ENCODE assay signal across 1 cellular context in the genomic region with DNA sequence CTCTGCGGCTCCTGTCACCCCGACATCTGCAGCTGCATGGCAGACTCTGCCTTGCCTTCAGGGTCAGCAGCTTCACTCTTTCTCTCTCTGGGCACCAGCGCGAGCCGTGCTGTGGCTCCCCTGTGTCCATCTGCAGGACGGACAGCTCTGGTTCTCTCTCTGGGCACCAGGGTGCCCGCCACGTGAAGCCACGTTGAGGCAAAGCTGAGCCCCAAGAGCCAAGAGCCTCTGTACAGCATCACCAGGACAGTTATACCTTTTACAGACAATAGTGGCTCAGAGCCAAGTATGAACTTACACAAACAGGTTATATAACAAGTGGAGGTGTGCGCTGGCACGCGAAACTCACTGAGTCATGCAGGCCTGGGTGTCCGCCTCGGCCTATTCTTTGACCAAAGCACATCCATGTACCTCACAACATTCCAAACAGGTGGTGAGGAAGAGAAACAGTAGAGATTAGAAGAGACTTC.
A peak's percentile ranks its signal among the peaks of the same experiment; 100 is the strongest.
TF ChIP-seq lines count a peak whose summit lies in the region.

No MANE protein-coding gene starts in this region.

TF ChIP-seq in HepG2, 621 proteins besides CTCF, POLR2A, EP300 and RAD21 (continued from another document):
- TF ChIP-seq SMARCC2 (IDR thresholded peaks at IDR 0.05) (no peak), PHF21A (CRISPR knock-in tag; IDR thresholded peaks at IDR 0.05) (no peak), SATB2 (CRISPR knock-in tag; IDR thresholded peaks at IDR 0.05) (no peak), ZNF468 (CRISPR knock-in tag; IDR thresholded peaks at IDR 0.05) (no peak), SOX5 (CRISPR knock-in tag; IDR thresholded peaks at IDR 0.05; ENCODE audit: borderline replicate concordance) (peak; percentile 96; the same call in 1 of the 2 replicates), ZNF83 (CRISPR knock-in tag; IDR thresholded peaks at IDR 0.05; ENCODE audit: borderline replicate concordance) (no peak), SOX13 (IDR thresholded peaks at IDR 0.05) (peak; percentile 79), SOX13 (CRISPR knock-in tag; conservative IDR thresholded peaks at IDR 0.05 in 1 of 2, IDR thresholded peaks at IDR 0.05 in 1 of 2) (peak in 1 of 2 experiments; percentile 96; a peak in 2 of 4 replicates), KDM3A (CRISPR knock-in tag; IDR thresholded peaks at IDR 0.05; ENCODE audit: low read depth) (0 out of 2 replicates have a peak, but pooled peaks have one; percentile 28), ZNF230 (CRISPR knock-in tag; IDR thresholded peaks at IDR 0.05) (no peak), ATM (IDR thresholded peaks at IDR 0.05; ENCODE audit: borderline replicate concordance) (peak; percentile 71; the same call in 1 of the 2 replicates), KDM4B (CRISPR knock-in tag; IDR thresholded peaks at IDR 0.05) (no peak), ZNF354B (CRISPR knock-in tag; IDR thresholded peaks at IDR 0.05) (no peak), ZNF234 (CRISPR knock-in tag; conservative IDR thresholded peaks at IDR 0.05) (no peak), IRF2 (CRISPR knock-in tag; IDR thresholded peaks at IDR 0.05) (no peak)
- TF ChIP-seq, protein P1, sequence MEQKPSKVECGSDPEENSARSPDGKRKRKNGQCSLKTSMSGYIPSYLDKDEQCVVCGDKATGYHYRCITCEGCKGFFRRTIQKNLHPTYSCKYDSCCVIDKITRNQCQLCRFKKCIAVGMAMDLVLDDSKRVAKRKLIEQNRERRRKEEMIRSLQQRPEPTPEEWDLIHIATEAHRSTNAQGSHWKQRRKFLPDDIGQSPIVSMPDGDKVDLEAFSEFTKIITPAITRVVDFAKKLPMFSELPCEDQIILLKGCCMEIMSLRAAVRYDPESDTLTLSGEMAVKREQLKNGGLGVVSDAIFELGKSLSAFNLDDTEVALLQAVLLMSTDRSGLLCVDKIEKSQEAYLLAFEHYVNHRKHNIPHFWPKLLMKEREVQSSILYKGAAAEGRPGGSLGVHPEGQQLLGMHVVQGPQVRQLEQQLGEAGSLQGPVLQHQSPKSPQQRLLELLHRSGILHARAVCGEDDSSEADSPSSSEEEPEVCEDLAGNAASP (CRISPR knock-in tag; IDR thresholded peaks at IDR 0.05; ENCODE audit: borderline replicate concordance) = no peak
- TF ChIP-seq, protein P2, sequence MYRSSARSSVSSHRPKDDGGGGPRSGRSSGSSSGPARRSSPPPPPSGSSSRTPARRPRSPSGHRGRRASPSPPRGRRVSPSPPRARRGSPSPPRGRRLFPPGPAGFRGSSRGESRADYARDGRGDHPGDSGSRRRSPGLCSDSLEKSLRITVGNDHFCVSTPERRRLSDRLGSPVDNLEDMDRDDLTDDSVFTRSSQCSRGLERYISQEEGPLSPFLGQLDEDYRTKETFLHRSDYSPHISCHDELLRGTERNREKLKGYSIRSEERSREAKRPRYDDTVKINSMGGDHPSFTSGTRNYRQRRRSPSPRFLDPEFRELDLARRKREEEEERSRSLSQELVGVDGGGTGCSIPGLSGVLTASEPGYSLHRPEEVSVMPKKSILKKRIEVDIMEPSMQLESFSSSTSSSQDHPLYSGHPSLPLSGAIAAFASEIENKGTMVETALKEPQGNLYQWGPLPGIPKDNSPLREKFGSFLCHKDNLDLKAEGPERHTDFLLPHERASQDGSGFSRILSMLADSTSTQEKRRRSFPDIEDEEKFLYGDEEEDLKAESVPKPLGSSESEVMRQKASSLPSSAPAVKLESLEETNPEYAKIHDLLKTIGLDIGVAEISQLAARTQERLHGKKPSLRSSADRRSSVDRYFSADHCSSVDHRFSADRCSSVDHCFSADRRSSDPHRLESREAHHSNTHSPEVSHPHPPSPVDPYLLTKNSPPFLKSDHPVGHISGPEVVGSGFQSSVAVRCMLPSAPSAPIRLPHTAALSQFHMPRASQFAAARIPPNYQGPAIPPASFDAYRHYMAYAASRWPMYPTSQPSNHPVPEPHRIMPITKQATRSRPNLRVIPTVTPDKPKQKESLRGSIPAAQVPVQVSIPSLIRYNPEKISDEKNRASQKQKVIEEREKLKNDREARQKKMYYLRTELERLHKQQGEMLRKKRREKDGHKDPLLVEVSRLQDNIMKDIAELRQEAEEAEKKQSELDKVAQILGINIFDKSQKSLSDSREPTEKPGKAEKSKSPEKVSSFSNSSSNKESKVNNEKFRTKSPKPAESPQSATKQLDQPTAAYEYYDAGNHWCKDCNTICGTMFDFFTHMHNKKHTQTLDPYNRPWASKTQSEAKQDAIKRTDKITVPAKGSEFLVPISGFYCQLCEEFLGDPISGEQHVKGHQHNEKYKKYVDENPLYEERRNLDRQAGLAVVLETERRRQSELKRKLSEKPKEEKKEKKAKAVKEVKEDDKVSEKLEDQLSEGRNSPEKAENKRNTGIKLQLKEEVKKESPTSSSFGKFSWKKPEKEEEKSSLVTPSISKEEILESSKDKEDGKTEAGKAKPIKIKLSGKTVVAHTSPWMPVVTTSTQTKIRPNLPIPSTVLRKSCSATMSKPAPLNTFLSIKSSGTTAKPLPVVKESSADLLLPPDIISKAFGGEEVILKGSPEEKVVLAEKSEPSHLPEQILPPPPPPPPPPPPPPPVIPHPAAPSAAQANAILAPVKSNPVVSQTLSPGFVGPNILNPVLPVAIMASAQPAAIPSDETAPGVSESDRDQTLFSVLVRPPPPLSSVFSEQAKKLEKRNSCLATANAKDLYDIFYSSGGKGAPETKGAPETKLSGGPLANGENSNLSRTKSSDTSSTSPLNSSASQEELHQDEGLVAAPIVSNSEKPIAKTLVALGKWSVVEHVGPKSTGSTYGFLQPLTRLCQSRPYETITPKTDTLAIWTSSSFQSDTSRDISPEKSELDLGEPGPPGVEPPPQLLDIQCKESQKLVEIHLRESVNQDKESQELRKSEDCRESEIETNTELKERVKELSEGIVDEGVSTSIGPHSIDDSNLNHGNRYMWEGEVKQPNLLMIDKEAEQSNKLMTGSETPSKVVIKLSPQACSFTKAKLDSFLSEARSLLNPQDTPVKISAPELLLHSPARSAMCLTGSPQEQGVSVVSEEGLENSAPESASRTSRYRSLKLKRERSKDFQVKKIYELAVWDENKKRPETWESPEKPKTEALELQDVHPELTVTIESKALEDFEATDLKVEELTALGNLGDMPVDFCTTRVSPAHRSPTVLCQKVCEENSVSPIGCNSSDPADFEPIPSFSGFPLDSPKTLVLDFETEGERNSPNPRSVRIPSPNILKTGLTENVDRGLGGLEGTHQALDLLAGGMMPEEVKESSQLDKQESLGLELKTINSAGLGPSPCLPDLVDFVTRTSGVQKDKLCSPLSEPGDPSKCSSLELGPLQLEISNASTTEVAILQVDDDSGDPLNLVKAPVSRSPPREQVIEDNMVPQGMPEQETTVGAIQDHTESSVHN (CRISPR knock-in tag; IDR thresholded peaks at IDR 0.05) = no peak
- TF ChIP-seq, protein P3, sequence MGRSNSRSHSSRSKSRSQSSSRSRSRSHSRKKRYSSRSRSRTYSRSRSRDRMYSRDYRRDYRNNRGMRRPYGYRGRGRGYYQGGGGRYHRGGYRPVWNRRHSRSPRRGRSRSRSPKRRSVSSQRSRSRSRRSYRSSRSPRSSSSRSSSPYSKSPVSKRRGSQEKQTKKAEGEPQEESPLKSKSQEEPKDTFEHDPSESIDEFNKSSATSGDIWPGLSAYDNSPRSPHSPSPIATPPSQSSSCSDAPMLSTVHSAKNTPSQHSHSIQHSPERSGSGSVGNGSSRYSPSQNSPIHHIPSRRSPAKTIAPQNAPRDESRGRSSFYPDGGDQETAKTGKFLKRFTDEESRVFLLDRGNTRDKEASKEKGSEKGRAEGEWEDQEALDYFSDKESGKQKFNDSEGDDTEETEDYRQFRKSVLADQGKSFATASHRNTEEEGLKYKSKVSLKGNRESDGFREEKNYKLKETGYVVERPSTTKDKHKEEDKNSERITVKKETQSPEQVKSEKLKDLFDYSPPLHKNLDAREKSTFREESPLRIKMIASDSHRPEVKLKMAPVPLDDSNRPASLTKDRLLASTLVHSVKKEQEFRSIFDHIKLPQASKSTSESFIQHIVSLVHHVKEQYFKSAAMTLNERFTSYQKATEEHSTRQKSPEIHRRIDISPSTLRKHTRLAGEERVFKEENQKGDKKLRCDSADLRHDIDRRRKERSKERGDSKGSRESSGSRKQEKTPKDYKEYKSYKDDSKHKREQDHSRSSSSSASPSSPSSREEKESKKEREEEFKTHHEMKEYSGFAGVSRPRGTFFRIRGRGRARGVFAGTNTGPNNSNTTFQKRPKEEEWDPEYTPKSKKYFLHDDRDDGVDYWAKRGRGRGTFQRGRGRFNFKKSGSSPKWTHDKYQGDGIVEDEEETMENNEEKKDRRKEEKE (IDR thresholded peaks at IDR 0.05) = no peak
